In the genomic region with DNA sequence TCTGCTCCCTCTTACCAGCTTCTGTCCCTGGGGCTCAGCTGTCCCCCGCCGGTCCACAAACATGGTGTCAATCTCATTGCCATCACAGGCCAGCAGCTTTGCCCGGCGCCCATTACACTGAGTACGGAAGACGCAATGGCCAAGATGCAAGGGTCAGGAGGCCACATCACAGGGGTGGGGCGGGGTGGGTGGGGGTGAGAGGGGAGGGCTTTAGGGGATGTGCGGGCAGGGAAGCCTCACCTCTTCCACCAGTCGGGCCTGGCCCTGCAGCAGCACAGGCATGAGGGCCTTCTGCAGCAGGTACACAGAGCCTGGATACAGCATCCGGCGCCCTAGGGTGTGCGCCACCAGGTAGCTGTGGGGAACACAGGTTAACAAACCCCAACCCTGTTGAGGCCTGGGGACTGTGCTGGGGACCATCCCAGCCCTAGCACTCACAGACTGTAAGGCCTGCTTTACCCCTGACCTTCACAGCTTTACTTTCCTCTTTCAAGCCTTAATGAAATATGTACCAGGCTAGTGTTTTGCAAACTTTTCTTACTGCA, we compare ENCODE assay signal across 40 cellular contexts. TPM values are rescaled to one million over a fixed set of nuclear protein-coding genes. Genes with fewer than 3 reads are reported as not detected.
"Had no signal": no experiment of that assay in that cellular context is flagged by ENCODE, and none has a peak within 500 bp of the region (broad histone marks: within the 10 kb centered on the region; RNA-seq: fewer than 3 reads in every experiment).

No MANE protein-coding gene starts in this region.

- ATAC-seq: activated T-helper 17 cell treated with anti-CD3 and anti-CD28 coated beads, Interleukin-2, amount 50 U/mL, for 72 hours; PC-3 had no signal

- DNase-seq: activated B cell treated with CpG ODN at 0.5 μM for 24 hours; activated CD4-positive, alpha-beta memory T cell treated with anti-CD3 and anti-CD28 coated beads for 36 hours; activated CD4-positive, alpha-beta T cell treated with anti-CD3 and anti-CD28 coated beads for 4 hours; activated CD4-positive, alpha-beta T cell treated with anti-CD3 and anti-CD28 coated beads, Interleukin-2, amount 50 U/mL, for 1 hour; activated CD4-positive, CD25-positive, alpha-beta regulatory T cell treated with anti-CD3 and anti-CD28 coated beads, Interleukin-2, amount 50 U/mL, for 72 hours; activated CD8-positive, alpha-beta memory T cell treated with anti-CD3 and anti-CD28 coated beads, Interleukin-2, amount 50 U/mL, for 4 hours; activated effector memory CD4-positive, alpha-beta T cell treated with anti-CD3 and anti-CD28 coated beads, Interleukin-2, amount 50 U/mL, for 16 hours; activated naive CD4-positive, alpha-beta T cell; activated naive CD4-positive, alpha-beta T cell treated with anti-CD3 and anti-CD28 coated beads, Interleukin-2, amount 50 U/mL, for 16 hours; activated naive CD8-positive, alpha-beta T cell treated with anti-CD3 and anti-CD28 coated beads, Interleukin-2, amount 10 ng/mL, durations not matched to agents 7 days and 5 days; activated T-cell treated with anti-CD3 and anti-CD28 coated beads for 4 hours; activated T-cell treated with anti-CD3 and anti-CD28 coated beads, Interleukin-2, amount 50 U/mL, for 48 hours; amygdala; Kasumi-1; KG1; NCI-H1092 treated with DMSO at 0.1 percent for 48 hours; NCI-H1417; NCI-H146; NCI-H187; NCI-H2029 treated with DMSO at 0.1 percent for 48 hours; NCI-H2107; NCI-H2171; NCI-H510A; NCI-H526; NCI-H748 treated with DMSO at 0.1 percent for 48 hours; NK-92 treated with Interleukin-12 subunit alpha and Interleukin-12 subunit beta, amount 100 ng/mL, for 24 hours; PC-3; Peyer's patch; Right ventricle myocardium superior; RPMI8226; SW 1271; T-helper 1 cell; T-helper 2 cell; T-helper 9 cell had no signal

- H3K4me3 ChIP-seq: ascending aorta, cardiac muscle cell, Peyer's patch had no signal

- H3K27ac ChIP-seq: ascending aorta, cardiac muscle cell, VCaP had no signal

- H3K9me3 Mint-ChIP-seq: activated B cell treated with CpG ODN at 0.5 μM for 24 hours; activated CD4-positive, alpha-beta memory T cell treated with anti-CD3 and anti-CD28 coated beads for 36 hours; activated naive CD8-positive, alpha-beta T cell treated with anti-CD3 and anti-CD28 coated beads, Interleukin-2, amount 10 ng/mL, durations not matched to agents 7 days and 5 days; activated T-helper 17 cell treated with anti-CD3 and anti-CD28 coated beads, Interleukin-2, amount 50 U/mL, for 72 hours; central memory CD8-positive, alpha-beta T cell had no signal

- H3K27me3 ChIP-seq: ascending aorta, cardiac muscle cell, Peyer's patch had no signal

- H3K4me1 ChIP-seq: ascending aorta had no signal

- H3K4me1 Mint-ChIP-seq: activated naive CD8-positive, alpha-beta T cell treated with anti-CD3 and anti-CD28 coated beads, Interleukin-2, amount 10 ng/mL, durations not matched to agents 7 days and 5 days; activated T-helper 17 cell treated with anti-CD3 and anti-CD28 coated beads, Interleukin-2, amount 50 U/mL, for 72 hours had no signal

- H3K27me3 Mint-ChIP-seq: activated B cell treated with CpG ODN at 0.5 μM for 24 hours; activated CD4-positive, alpha-beta memory T cell treated with anti-CD3 and anti-CD28 coated beads for 36 hours; activated naive CD8-positive, alpha-beta T cell treated with anti-CD3 and anti-CD28 coated beads, Interleukin-2, amount 10 ng/mL, durations not matched to agents 7 days and 5 days; activated T-helper 17 cell treated with anti-CD3 and anti-CD28 coated beads, Interleukin-2, amount 50 U/mL, for 72 hours; central memory CD8-positive, alpha-beta T cell had no signal

- H3K27ac Mint-ChIP-seq: activated B cell treated with CpG ODN at 0.5 μM for 24 hours; activated CD4-positive, alpha-beta memory T cell treated with anti-CD3 and anti-CD28 coated beads for 36 hours; activated naive CD8-positive, alpha-beta T cell treated with anti-CD3 and anti-CD28 coated beads, Interleukin-2, amount 10 ng/mL, durations not matched to agents 7 days and 5 days had no signal

- H3K9me3 ChIP-seq: ascending aorta, Peyer's patch had no signal

- H3K4me3 Mint-ChIP-seq: activated B cell treated with CpG ODN at 0.5 μM for 24 hours; activated CD4-positive, alpha-beta memory T cell treated with anti-CD3 and anti-CD28 coated beads for 36 hours; activated naive CD8-positive, alpha-beta T cell treated with anti-CD3 and anti-CD28 coated beads, Interleukin-2, amount 10 ng/mL, durations not matched to agents 7 days and 5 days; activated T-helper 17 cell treated with anti-CD3 and anti-CD28 coated beads, Interleukin-2, amount 50 U/mL, for 72 hours; central memory CD8-positive, alpha-beta T cell had no signal

RNA-seq across cellular contexts. Expression of gene LY6G5C, which starts 10.8 kb away (rescaled TPM):
- total RNA-seq: Peyer's patch had no signal

RNA-seq across cellular contexts. Expression of gene LY6G6F, which starts 15.0 kb away (rescaled TPM):
- total RNA-seq: activated B cell treated with CpG ODN at 0.5 μM for 24 hours; activated CD4-positive, alpha-beta memory T cell treated with anti-CD3 and anti-CD28 coated beads for 36 hours; activated naive CD8-positive, alpha-beta T cell treated with anti-CD3 and anti-CD28 coated beads, Interleukin-2, amount 10 ng/mL, durations not matched to agents 7 days and 5 days; activated T-helper 17 cell treated with anti-CD3 and anti-CD28 coated beads, Interleukin-2, amount 50 U/mL, for 72 hours; ascending aorta; cardiac muscle cell; PC-3; Peyer's patch; Right ventricle myocardium superior had no signal
- polyA plus RNA-seq: cardiac muscle cell had no signal

RNA-seq across cellular contexts. Expression of gene LY6G6D, which starts 23.5 kb away (rescaled TPM):
- total RNA-seq: activated B cell treated with CpG ODN at 0.5 μM for 24 hours; activated CD4-positive, alpha-beta memory T cell treated with anti-CD3 and anti-CD28 coated beads for 36 hours; activated naive CD8-positive, alpha-beta T cell treated with anti-CD3 and anti-CD28 coated beads, Interleukin-2, amount 10 ng/mL, durations not matched to agents 7 days and 5 days; activated T-helper 17 cell treated with anti-CD3 and anti-CD28 coated beads, Interleukin-2, amount 50 U/mL, for 72 hours; ascending aorta; cardiac muscle cell; PC-3; Peyer's patch; Right ventricle myocardium superior had no signal
- polyA plus RNA-seq: adipose tissue, cardiac muscle cell had no signal
